18 cellular contexts compared by ENCODE assay signal in genomic region chr2:74197049-74197448, GRCh38. TPM values are rescaled to one million over a fixed set of nuclear protein-coding genes. Genes with fewer than 3 reads are reported as not detected.
DNase-seq lines count a peak whose midpoint lies in the region; ATAC-seq and TF ChIP-seq lines count a peak whose summit lies in the region.
"Had no signal": no experiment of that assay in that cellular context is flagged by ENCODE, and none has a peak within 500 bp of the region (broad histone marks: within the 10 kb centered on the region; RNA-seq: fewer than 3 reads in every experiment).

No MANE protein-coding gene starts in this region.

- H3K36me3 ChIP-seq in HCT116 (ENCODE audit: control insufficient read depth in 1 of 2, insufficient read depth in 2 of 2, low read length in 2 of 2) (peaks cover 0 to 5% of the 10 kb centered on the region in 2 experiments; a peak in 1 of 4 replicates), SK-N-SH (replicated peaks in 1 of 2; ENCODE audit: control insufficient read depth in 1 of 2, insufficient read depth in 2 of 2, low read length in 1 of 2) (peaks cover 0 to 3% of the 10 kb centered on the region in 2 experiments)
- H3K36me3 ChIP-seq: suprapubic skin had no signal

- H3K27me3 Mint-ChIP-seq in activated T-cell treated with anti-CD3 and anti-CD28 coated beads, Interleukin-2, amount 50 U/mL, for 24 hours = no peaks in the 10 kb centered on the region
- H3K27me3 Mint-ChIP-seq in activated T-helper 1 cell treated with anti-CD3 and anti-CD28 coated beads, Interleukin-12 subunit alpha, Interleukin-12 subunit beta, Interleukin-2, Interleukin-4 antibody, amounts not matched to agents 30 ng/mL and 10 ng/mL and 1 ng/mL, durations not matched to agents 14 hours and 24 hours and 36 hours (ENCODE audit: insufficient read depth) = no peaks in the 10 kb centered on the region
- peaks cover 6% of the 10 kb centered on the region for H3K27me3 Mint-ChIP-seq in neural crest cell (ENCODE audit: low read depth)
- H3K27me3 Mint-ChIP-seq: CD4-positive, alpha-beta memory T cell had no signal

- H3K9me2 ChIP-seq in HCT116 (ENCODE audit: insufficient read depth) = no peaks in the 10 kb centered on the region
- H3K9me2 ChIP-seq in SK-N-SH = no peaks in the 10 kb centered on the region

- CTCF ChIA-PET in HCT116 (lab: Charles Lee) = no interaction called here
- CTCF ChIA-PET in SK-N-SH (lab: Yijun Ruan, JAX) = interaction anchor here (0.7 to 1.6 kb wide), 3 partner anchors 45 to 48 kb away, joined by 3 to 6 read pairs (median 3); no protein-coding TSS in a partner anchor

- WGBS in SK-N-SH (ENCODE audit: low lambda C conversion rate) = 77% methylated on average over 4 of the region's 4 CpGs

- H3K27ac Mint-ChIP-seq in activated T-cell treated with anti-CD3 and anti-CD28 coated beads, Interleukin-2, amount 50 U/mL, for 24 hours = peak overlapping the region; percentile 67
- peak overlapping the region; percentile 61 for H3K27ac Mint-ChIP-seq in activated T-helper 1 cell treated with anti-CD3 and anti-CD28 coated beads, Interleukin-12 subunit alpha, Interleukin-12 subunit beta, Interleukin-2, Interleukin-4 antibody, amounts not matched to agents 30 ng/mL and 10 ng/mL and 1 ng/mL, durations not matched to agents 14 hours and 24 hours and 36 hours
- no peak overlapping the region for H3K27ac Mint-ChIP-seq in neural crest cell (ENCODE audit: unreplicated experiment)

- H3K27ac ChIP-seq in HCT116 (ENCODE audit: low read depth, low read length) (no peak overlapping the region), SK-N-SH (ENCODE audit: low read depth in 2 of 2, low read length in 1 of 2) (no peak overlapping the region)
- H3K27ac ChIP-seq: suprapubic skin had no signal

- peaks cover 32% of the 10 kb centered on the region for H3K4me1 Mint-ChIP-seq in activated T-cell treated with anti-CD3 and anti-CD28 coated beads, Interleukin-2, amount 50 U/mL, for 24 hours (ENCODE audit: low read depth)
- peaks cover 57% of the 10 kb centered on the region for H3K4me1 Mint-ChIP-seq in activated T-helper 1 cell treated with anti-CD3 and anti-CD28 coated beads, Interleukin-12 subunit alpha, Interleukin-12 subunit beta, Interleukin-2, Interleukin-4 antibody, amounts not matched to agents 30 ng/mL and 10 ng/mL and 1 ng/mL, durations not matched to agents 14 hours and 24 hours and 36 hours (ENCODE audit: low read depth)
- peaks cover 37% of the 10 kb centered on the region for H3K4me1 Mint-ChIP-seq in neural crest cell

- peaks cover 34% of the 10 kb centered on the region for H3K36me3 Mint-ChIP-seq in activated T-cell treated with anti-CD3 and anti-CD28 coated beads, Interleukin-2, amount 50 U/mL, for 24 hours (ENCODE audit: low read depth)
- H3K36me3 Mint-ChIP-seq in activated T-helper 1 cell treated with anti-CD3 and anti-CD28 coated beads, Interleukin-12 subunit alpha, Interleukin-12 subunit beta, Interleukin-2, Interleukin-4 antibody, amounts not matched to agents 30 ng/mL and 10 ng/mL and 1 ng/mL, durations not matched to agents 14 hours and 24 hours and 36 hours (ENCODE audit: low read depth) = peaks cover 25% of the 10 kb centered on the region
- no peaks in the 10 kb centered on the region for H3K36me3 Mint-ChIP-seq in neural crest cell (ENCODE audit: low read depth)

- H3K9me3 Mint-ChIP-seq in activated T-cell treated with anti-CD3 and anti-CD28 coated beads, Interleukin-2, amount 50 U/mL, for 24 hours = peaks cover 4% of the 10 kb centered on the region
- no peaks in the 10 kb centered on the region for H3K9me3 Mint-ChIP-seq in activated T-helper 1 cell treated with anti-CD3 and anti-CD28 coated beads, Interleukin-12 subunit alpha, Interleukin-12 subunit beta, Interleukin-2, Interleukin-4 antibody, amounts not matched to agents 30 ng/mL and 10 ng/mL and 1 ng/mL, durations not matched to agents 14 hours and 24 hours and 36 hours
- peaks cover 2% of the 10 kb centered on the region for H3K9me3 Mint-ChIP-seq in neural crest cell
- H3K9me3 Mint-ChIP-seq: CD4-positive, alpha-beta memory T cell had no signal

- intact Hi-C loops in HCT116 (cut with micrococcal nuclease) = no loop called here
- intact Hi-C loops in activated T-helper 1 cell treated with anti-CD3 and anti-CD28 coated beads, Interleukin-12 subunit alpha, Interleukin-12 subunit beta, Interleukin-2, Interleukin-4 antibody, amounts not matched to agents 30 ng/mL and 10 ng/mL and 1 ng/mL, durations not matched to agents 14 hours and 24 hours and 36 hours (cut with micrococcal nuclease) = loop anchor here (5.0 kb wide), 1 partner anchor 210 kb away; no protein-coding TSS in a partner anchor

- no peak overlapping the region for H3K4me3 Mint-ChIP-seq in activated T-cell treated with anti-CD3 and anti-CD28 coated beads, Interleukin-2, amount 50 U/mL, for 24 hours
- H3K4me3 Mint-ChIP-seq in activated T-helper 1 cell treated with anti-CD3 and anti-CD28 coated beads, Interleukin-12 subunit alpha, Interleukin-12 subunit beta, Interleukin-2, Interleukin-4 antibody, amounts not matched to agents 30 ng/mL and 10 ng/mL and 1 ng/mL, durations not matched to agents 14 hours and 24 hours and 36 hours = peak overlapping the region; percentile 10
- H3K4me3 Mint-ChIP-seq in neural crest cell = peak overlapping the region; percentile 34

- ATAC-seq in HCT116 (no peak), GM18867 (IDR thresholded peaks at IDR 0.05; ENCODE audit: unreplicated experiment) (no peak)
- ATAC-seq: esophagus mucosa had no signal

- TF ChIP-seq RAD21 in HCT116 (IDR thresholded peaks at IDR 0.05; ENCODE audit: low read depth) = no peak
- TF ChIP-seq RAD21 in SK-N-SH (IDR thresholded peaks at IDR 0.05; ENCODE audit: low read length) = no peak

- peaks cover 4% of the 10 kb centered on the region for H3F3A ChIP-seq in SK-N-SH (replicated peaks; ENCODE audit: insufficient read depth)

- peaks cover 17 to 19% of the 10 kb centered on the region in 2 experiments; a peak in 3 of 4 replicates for H3K4me1 ChIP-seq in HCT116 (ENCODE audit: control insufficient read depth in 1 of 2, insufficient read depth in 2 of 2, low read length in 2 of 2)
- H3K4me1 ChIP-seq in SK-N-SH (ENCODE audit: control insufficient read depth in 1 of 2, insufficient read depth in 2 of 2, low read depth in 1 of 2, low read length in 1 of 2) = peaks cover 5 to 18% of the 10 kb centered on the region in 2 experiments; a peak in 3 of 4 replicates

- H3K4me2 ChIP-seq in HCT116 (ENCODE audit: low read length) (no peak overlapping the region), SK-N-SH (no peak overlapping the region)

- RAD21 ChIA-PET in HCT116 (lab: Charles Lee; ENCODE audit: low non-redundant PET in 1 of 2, low total read pairs in 2 of 2, uncharacterized antibody in 2 of 2, unreplicated experiment in 2 of 2) = no interaction called here

- H3K27me3 ChIP-seq in HCT116 (ENCODE audit: insufficient read depth, low read length) (no peaks in the 10 kb centered on the region), SK-N-SH (ENCODE audit: insufficient read depth) (no peaks in the 10 kb centered on the region)
- H3K27me3 ChIP-seq: suprapubic skin had no signal

- peaks cover 21% of the 10 kb centered on the region; the same call in 1 of the 2 replicates for H4K20me1 ChIP-seq in HCT116 (ENCODE audit: insufficient read depth)
- peaks cover 29% of the 10 kb centered on the region for H4K20me1 ChIP-seq in SK-N-SH (ENCODE audit: insufficient read depth)

- TF ChIP-seq EP300 in SK-N-SH (IDR thresholded peaks at IDR 0.05; ENCODE audit: borderline replicate concordance in 1 of 2, low read depth in 1 of 2, low read length in 1 of 2) = no peak

- H3K4me3 ChIP-seq in HCT116 (replicated peaks in 1 of 2; ENCODE audit: low read depth in 1 of 2, low read length in 2 of 2) = no peak overlapping the region
- H3K4me3 ChIP-seq in SK-N-SH (ENCODE audit: low read depth in 2 of 2, low read length in 1 of 2) = no peak overlapping the region
- H3K4me3 ChIP-seq: suprapubic skin had no signal

- BruUV-seq in HCT116 (replicated peaks; lab: Mats Ljungman, UMichigan) = no TSS peak

- H3K9me3 ChIP-seq in HCT116 (ENCODE audit: control insufficient read depth in 1 of 2, insufficient read depth in 1 of 2, low read depth in 1 of 2, low read length in 2 of 2) = no peaks in the 10 kb centered on the region
- no peaks in the 10 kb centered on the region for H3K9me3 ChIP-seq in SK-N-SH
- H3K9me3 ChIP-seq: suprapubic skin had no signal

- H2AFZ ChIP-seq in HCT116 (ENCODE audit: low read depth, low read length, poor library complexity, severe bottlenecking) (peak overlapping the region; percentile 36), SK-N-SH (ENCODE audit: low read depth) (no peak overlapping the region)

- H3K79me2 ChIP-seq in HCT116 (ENCODE audit: insufficient read depth, low read length) (peaks cover 36% of the 10 kb centered on the region), SK-N-SH (ENCODE audit: insufficient read depth) (peaks cover 30% of the 10 kb centered on the region)

- TF ChIP-seq CTCF in HCT116 (IDR thresholded peaks at IDR 0.05 in 2 of 3, conservative IDR thresholded peaks at IDR 0.05 in 1 of 3; ENCODE audit: borderline replicate concordance in 1 of 3, insufficient read depth in 1 of 3, low read depth in 2 of 3, low read length in 2 of 3) (no peak), neural crest cell (conservative IDR thresholded peaks at IDR 0.05) (no peak), SK-N-SH (IDR thresholded peaks at IDR 0.05) (no peak)

- no peak for TF ChIP-seq POLR2A in HCT116 (IDR thresholded peaks at IDR 0.05; ENCODE audit: borderline replicate concordance, extremely low read depth, insufficient read depth, insufficient read length)

- H3K9ac ChIP-seq in HCT116 (ENCODE audit: low read length) = no peak overlapping the region
- no peak overlapping the region for H3K9ac ChIP-seq in SK-N-SH

- POLR2A ChIA-PET in HCT116 (lab: Charles Lee) (no interaction called here), SK-N-SH (lab: Yijun Ruan, JAX) (interaction anchor here (0.9 kb wide), 1 partner anchor 19 kb away, joined by 3 read pairs; the partner anchor contains the start of gene MOB1A)

- DNase-seq in activated T-cell treated with anti-CD3 and anti-CD28 coated beads, Interleukin-2, amount 50 U/mL, for 24 hours = no peak
- no peak for DNase-seq in activated T-cell treated with anti-CD3 and anti-CD28 coated beads, Interleukin-2, amount 50 U/mL, for 48 hours
- DNase-seq in HCT116 (ENCODE audit: low read depth, low spot score) (no peak), neural crest cell (ENCODE audit: low read depth, low spot score) (no peak), RPMI8226 (no peak), SK-N-SH (no peak)
- no peak for DNase-seq in activated T-helper 1 cell treated with anti-CD3 and anti-CD28 coated beads, Interleukin-12 subunit alpha, Interleukin-12 subunit beta, Interleukin-2, Interleukin-4 antibody, amounts not matched to agents 30 ng/mL and 10 ng/mL and 1 ng/mL, durations not matched to agents 14 hours and 24 hours and 36 hours (ENCODE audit: low spot score)
- DNase-seq: activated CD4-positive, alpha-beta T cell treated with anti-CD3 and anti-CD28 coated beads, Interleukin-2, amount 50 U/mL, for 48 hours; anterior cingulate cortex; CD4-positive, alpha-beta memory T cell; Kasumi-1; mesendoderm; NCI-H1092; NCI-H2029 treated with DMSO at 0.1 percent for 48 hours; stimulated activated CD4-positive, alpha-beta T cell treated with anti-CD3 and anti-CD28 coated beads, Interleukin-4, amount 100 ng/mL, for 24 hours had no signal

RNA-seq across cellular contexts. Expression of gene MTHFD2, which starts 1.4 kb away (rescaled TPM):
- total RNA-seq in HCT116 (2021; ENCODE audit: unreplicated experiment) (445 TPM), neural crest cell (95.7 and 101 TPM in 2 replicates)
- 397 and 466 TPM in 2 replicates for polyA plus RNA-seq in HCT116 (2012)
- total RNA-seq in activated T-helper 1 cell treated with anti-CD3 and anti-CD28 coated beads, Interleukin-12 subunit alpha, Interleukin-12 subunit beta, Interleukin-2, Interleukin-4 antibody, amounts not matched to agents 30 ng/mL and 10 ng/mL and 1 ng/mL, durations not matched to agents 14 hours and 24 hours and 36 hours = 437 and 457 TPM in 2 replicates
- polyA plus RNA-seq in SK-N-SH (2012; rRNA removed) = 68.6 and 82.6 TPM in 2 replicates
- 75.5 and 88.9 TPM in 2 replicates for polyA plus RNA-seq in SK-N-SH (2012; cell fraction: cytosol; rRNA removed)
- 67.4 and 69.4 TPM in 2 replicates for polyA plus RNA-seq in SK-N-SH (2012; cell fraction: nucleus; rRNA removed)

RNA-seq across cellular contexts. Expression of gene MOB1A, which starts 18.4 kb away (rescaled TPM):
- total RNA-seq in HCT116 (2021; ENCODE audit: unreplicated experiment) (132 TPM), neural crest cell (93.5 and 94.6 TPM in 2 replicates)
- 19.3 and 29.0 TPM in 2 replicates for polyA plus RNA-seq in HCT116 (2012)
- total RNA-seq in activated T-helper 1 cell treated with anti-CD3 and anti-CD28 coated beads, Interleukin-12 subunit alpha, Interleukin-12 subunit beta, Interleukin-2, Interleukin-4 antibody, amounts not matched to agents 30 ng/mL and 10 ng/mL and 1 ng/mL, durations not matched to agents 14 hours and 24 hours and 36 hours = 207 and 221 TPM in 2 replicates
- polyA plus RNA-seq in SK-N-SH (2012; rRNA removed) = 15.3 and 19.7 TPM in 2 replicates
- 26.8 and 31.0 TPM in 2 replicates for polyA plus RNA-seq in SK-N-SH (2012; cell fraction: cytosol; rRNA removed)
- 7.5 and 15.5 TPM in 2 replicates for polyA plus RNA-seq in SK-N-SH (2012; cell fraction: nucleus; rRNA removed)

RNA-seq across cellular contexts. Expression of gene BOLA3, which starts 49.3 kb away (rescaled TPM):
- total RNA-seq in HCT116 (2021; ENCODE audit: unreplicated experiment) = 62.9 TPM
- 35.4 and 56.8 TPM in 2 replicates for polyA plus RNA-seq in HCT116 (2012)
- total RNA-seq in activated T-helper 1 cell treated with anti-CD3 and anti-CD28 coated beads, Interleukin-12 subunit alpha, Interleukin-12 subunit beta, Interleukin-2, Interleukin-4 antibody, amounts not matched to agents 30 ng/mL and 10 ng/mL and 1 ng/mL, durations not matched to agents 14 hours and 24 hours and 36 hours = 94.2 and 98.2 TPM in 2 replicates
- total RNA-seq in neural crest cell = 29.3 and 36.9 TPM in 2 replicates
- 64.4 and 90.1 TPM in 2 replicates for polyA plus RNA-seq in SK-N-SH (2012; rRNA removed)
- polyA plus RNA-seq in SK-N-SH (2012; cell fraction: cytosol; rRNA removed) = 96.8 and 144 TPM in 2 replicates
- polyA plus RNA-seq in SK-N-SH (2012; cell fraction: nucleus; rRNA removed) = 17.9 and 18.5 TPM in 2 replicates
